ENCODE assay signal across 22 cellular contexts in the genomic region with DNA sequence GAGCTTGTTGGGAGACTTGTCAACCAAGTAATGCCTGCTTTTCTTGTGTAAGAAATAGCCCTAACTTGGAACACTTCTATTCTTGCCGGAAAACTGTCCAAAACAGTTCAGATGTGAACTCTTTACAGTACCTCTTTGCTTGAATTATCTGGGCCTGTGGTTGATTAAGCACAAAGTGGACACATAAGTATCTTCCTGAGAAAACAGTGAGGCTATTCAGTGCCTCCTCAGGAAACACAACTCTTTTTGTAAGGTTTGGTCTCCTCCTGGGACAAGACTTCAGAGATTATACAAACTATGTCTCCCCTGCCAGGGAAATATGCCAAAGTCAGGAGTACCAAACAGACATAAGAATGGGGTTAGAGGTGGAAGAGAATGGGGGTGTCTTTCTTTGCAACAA.
"Had no signal": no experiment of that assay in that cellular context is flagged by ENCODE, and none has a peak within 500 bp of the region (broad histone marks: within the 10 kb centered on the region; RNA-seq: fewer than 3 reads in every experiment).

No MANE protein-coding gene starts in this region.

- DNase-seq: hypothalamus; islet precursor cell; left ventricle myocardium inferior; midbrain; mucosa of descending colon; naive thymus-derived CD4-positive, alpha-beta T cell; ovary; retina; right cardiac atrium; sigmoid colon; small intestine; spleen; stimulated activated CD4-positive, alpha-beta T cell treated with anti-CD3 and anti-CD28 coated beads, Interleukin-4, amount 100 ng/mL, for 24 hours; stimulated activated naive CD4-positive, alpha-beta T cell; substantia nigra; thyroid gland; transverse colon; upper lobe of left lung had no signal

- H3K4me1 ChIP-seq: spleen, transverse colon, upper lobe of left lung, vagina had no signal

- H3K27me3 ChIP-seq: ovary, sigmoid colon, spleen, thyroid gland, transverse colon, upper lobe of left lung, vagina had no signal

- H3K36me3 ChIP-seq: left ventricle myocardium inferior, ovary, sigmoid colon, spleen, thyroid gland, transverse colon, upper lobe of left lung, vagina had no signal

- H3K4me3 ChIP-seq: left ventricle myocardium inferior, lung, mucosa of descending colon, ovary, sigmoid colon, spleen, thyroid gland, transverse colon, upper lobe of left lung, vagina had no signal

- ATAC-seq: mucosa of descending colon; naive thymus-derived CD4-positive, alpha-beta T cell; natural killer cell treated with Interleukin-12 subunit alpha and Interleukin-12 subunit beta and Interleukin-15 and Interleukin-18, amount 100 ng/mL, for 72 hours; right cardiac atrium; stimulated activated effector memory CD8-positive, alpha-beta T cell treated with anti-CD3 and anti-CD28 coated beads, Interleukin-12 subunit alpha, Interleukin-12 subunit beta, amount 100 ng/mL, for 72 hours had no signal

- H3K27ac ChIP-seq: left ventricle myocardium inferior, ovary, spleen, thyroid gland, transverse colon, upper lobe of left lung, vagina had no signal

- H3K9me3 ChIP-seq: mucosa of descending colon, ovary, thyroid gland, transverse colon, vagina had no signal
